ENCODE assay signal across 2 cellular contexts in the genomic region with DNA sequence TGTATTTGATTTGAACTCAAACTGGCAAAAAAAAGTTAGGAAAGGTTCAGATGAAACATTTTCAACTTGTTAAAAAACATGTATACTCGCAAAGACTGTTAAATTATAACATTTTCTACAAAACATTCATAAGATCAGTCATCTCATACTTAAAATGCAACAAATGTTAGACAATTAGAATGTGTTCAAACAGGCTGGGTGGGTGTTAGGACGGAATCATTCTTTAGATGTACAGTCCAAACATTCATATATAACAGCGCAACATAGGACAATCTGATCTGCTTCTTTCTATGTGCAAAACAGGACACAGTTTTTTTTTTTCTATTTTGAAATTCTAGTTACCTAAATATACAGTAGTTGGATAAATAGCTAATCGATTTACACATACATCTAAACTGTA.
TF ChIP-seq lines count a peak whose summit lies in the region.

No MANE protein-coding gene starts in this region.

TF ChIP-seq in A549, 52 proteins besides CTCF, POLR2A, EP300 and RAD21:
- TF ChIP-seq RNF2 (IDR thresholded peaks at IDR 0.05; ENCODE audit: borderline replicate concordance, low read depth): no peak
- TF ChIP-seq, protein P1, sequence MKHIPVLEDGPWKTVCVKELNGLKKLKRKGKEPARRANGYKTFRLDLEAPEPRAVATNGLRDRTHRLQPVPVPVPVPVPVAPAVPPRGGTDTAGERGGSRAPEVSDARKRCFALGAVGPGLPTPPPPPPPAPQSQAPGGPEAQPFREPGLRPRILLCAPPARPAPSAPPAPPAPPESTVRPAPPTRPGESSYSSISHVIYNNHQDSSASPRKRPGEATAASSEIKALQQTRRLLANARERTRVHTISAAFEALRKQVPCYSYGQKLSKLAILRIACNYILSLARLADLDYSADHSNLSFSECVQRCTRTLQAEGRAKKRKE (CRISPR knock-in tag; IDR thresholded peaks at IDR 0.05; ENCODE audit: low read depth): no peak
- TF ChIP-seq NFE2L2 (conservative IDR thresholded peaks at IDR 0.05; ENCODE audit: low read length): no peak
- no peak for TF ChIP-seq HOXB5 (CRISPR knock-in tag; IDR thresholded peaks at IDR 0.05)
- no peak for TF ChIP-seq MAZ (IDR thresholded peaks at IDR 0.05; ENCODE audit: borderline replicate concordance, low read depth, low read length)
- TF ChIP-seq KDM1A (IDR thresholded peaks at IDR 0.05; ENCODE audit: low read depth): no peak
- TF ChIP-seq RFX5 (IDR thresholded peaks at IDR 0.05): no peak
- TF ChIP-seq FOSL2 (IDR thresholded peaks at IDR 0.05): no peak
- TF ChIP-seq FOSL2 (CRISPR knock-in tag; IDR thresholded peaks at IDR 0.05): no peak
- TF ChIP-seq HOXA7 (CRISPR knock-in tag; IDR thresholded peaks at IDR 0.05): no peak
- TF ChIP-seq MYC (IDR thresholded peaks at IDR 0.05; ENCODE audit: borderline replicate concordance, low read length): no peak
- TF ChIP-seq CHD4 (IDR thresholded peaks at IDR 0.05; ENCODE audit: borderline replicate concordance): no peak

TF ChIP-seq in GM12878, 131 proteins besides CTCF, POLR2A, EP300 and RAD21:
- TF ChIP-seq RELA (IDR thresholded peaks at IDR 0.05; ENCODE audit: borderline replicate concordance, partially characterized antibody) (no peak), NR2C2 (IDR thresholded peaks at IDR 0.05; ENCODE audit: borderline replicate concordance, control insufficient read depth, insufficient read length, low read depth) (no peak), EED (IDR thresholded peaks at IDR 0.05; ENCODE audit: low read depth) (no peak), SMAD5 (IDR thresholded peaks at IDR 0.05; ENCODE audit: low read depth) (no peak), BHLHE40 (IDR thresholded peaks at IDR 0.05; ENCODE audit: borderline replicate concordance in 1 of 2, low read depth in 2 of 2, low read length in 1 of 2) (no peak), CREB1 (IDR thresholded peaks at IDR 0.05; ENCODE audit: low read depth) (no peak), PML (IDR thresholded peaks at IDR 0.05; ENCODE audit: low read length) (no peak), ZNF24 (IDR thresholded peaks at IDR 0.05) (no peak), ZNF384 (IDR thresholded peaks at IDR 0.05; ENCODE audit: borderline replicate concordance, low read depth, low read length) (no peak), SPI1 (IDR thresholded peaks at IDR 0.05; ENCODE audit: borderline replicate concordance, insufficient read depth, low read depth, low read length) (no peak), CBX5 (IDR thresholded peaks at IDR 0.05; ENCODE audit: low read depth) (no peak)
- TF ChIP-seq, protein P2, sequence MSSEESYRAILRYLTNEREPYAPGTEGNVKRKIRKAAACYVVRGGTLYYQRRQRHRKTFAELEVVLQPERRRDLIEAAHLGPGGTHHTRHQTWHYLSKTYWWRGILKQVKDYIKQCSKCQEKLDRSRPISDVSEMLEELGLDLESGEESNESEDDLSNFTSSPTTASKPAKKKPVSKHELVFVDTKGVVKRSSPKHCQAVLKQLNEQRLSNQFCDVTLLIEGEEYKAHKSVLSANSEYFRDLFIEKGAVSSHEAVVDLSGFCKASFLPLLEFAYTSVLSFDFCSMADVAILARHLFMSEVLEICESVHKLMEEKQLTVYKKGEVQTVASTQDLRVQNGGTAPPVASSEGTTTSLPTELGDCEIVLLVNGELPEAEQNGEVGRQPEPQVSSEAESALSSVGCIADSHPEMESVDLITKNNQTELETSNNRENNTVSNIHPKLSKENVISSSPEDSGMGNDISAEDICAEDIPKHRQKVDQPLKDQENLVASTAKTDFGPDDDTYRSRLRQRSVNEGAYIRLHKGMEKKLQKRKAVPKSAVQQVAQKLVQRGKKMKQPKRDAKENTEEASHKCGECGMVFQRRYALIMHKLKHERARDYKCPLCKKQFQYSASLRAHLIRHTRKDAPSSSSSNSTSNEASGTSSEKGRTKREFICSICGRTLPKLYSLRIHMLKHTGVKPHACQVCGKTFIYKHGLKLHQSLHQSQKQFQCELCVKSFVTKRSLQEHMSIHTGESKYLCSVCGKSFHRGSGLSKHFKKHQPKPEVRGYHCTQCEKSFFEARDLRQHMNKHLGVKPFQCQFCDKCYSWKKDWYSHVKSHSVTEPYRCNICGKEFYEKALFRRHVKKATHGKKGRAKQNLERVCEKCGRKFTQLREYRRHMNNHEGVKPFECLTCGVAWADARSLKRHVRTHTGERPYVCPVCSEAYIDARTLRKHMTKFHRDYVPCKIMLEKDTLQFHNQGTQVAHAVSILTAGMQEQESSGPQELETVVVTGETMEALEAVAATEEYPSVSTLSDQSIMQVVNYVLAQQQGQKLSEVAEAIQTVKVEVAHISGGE (CRISPR knock-in tag; IDR thresholded peaks at IDR 0.05): no peak
- TF ChIP-seq, protein P3, sequence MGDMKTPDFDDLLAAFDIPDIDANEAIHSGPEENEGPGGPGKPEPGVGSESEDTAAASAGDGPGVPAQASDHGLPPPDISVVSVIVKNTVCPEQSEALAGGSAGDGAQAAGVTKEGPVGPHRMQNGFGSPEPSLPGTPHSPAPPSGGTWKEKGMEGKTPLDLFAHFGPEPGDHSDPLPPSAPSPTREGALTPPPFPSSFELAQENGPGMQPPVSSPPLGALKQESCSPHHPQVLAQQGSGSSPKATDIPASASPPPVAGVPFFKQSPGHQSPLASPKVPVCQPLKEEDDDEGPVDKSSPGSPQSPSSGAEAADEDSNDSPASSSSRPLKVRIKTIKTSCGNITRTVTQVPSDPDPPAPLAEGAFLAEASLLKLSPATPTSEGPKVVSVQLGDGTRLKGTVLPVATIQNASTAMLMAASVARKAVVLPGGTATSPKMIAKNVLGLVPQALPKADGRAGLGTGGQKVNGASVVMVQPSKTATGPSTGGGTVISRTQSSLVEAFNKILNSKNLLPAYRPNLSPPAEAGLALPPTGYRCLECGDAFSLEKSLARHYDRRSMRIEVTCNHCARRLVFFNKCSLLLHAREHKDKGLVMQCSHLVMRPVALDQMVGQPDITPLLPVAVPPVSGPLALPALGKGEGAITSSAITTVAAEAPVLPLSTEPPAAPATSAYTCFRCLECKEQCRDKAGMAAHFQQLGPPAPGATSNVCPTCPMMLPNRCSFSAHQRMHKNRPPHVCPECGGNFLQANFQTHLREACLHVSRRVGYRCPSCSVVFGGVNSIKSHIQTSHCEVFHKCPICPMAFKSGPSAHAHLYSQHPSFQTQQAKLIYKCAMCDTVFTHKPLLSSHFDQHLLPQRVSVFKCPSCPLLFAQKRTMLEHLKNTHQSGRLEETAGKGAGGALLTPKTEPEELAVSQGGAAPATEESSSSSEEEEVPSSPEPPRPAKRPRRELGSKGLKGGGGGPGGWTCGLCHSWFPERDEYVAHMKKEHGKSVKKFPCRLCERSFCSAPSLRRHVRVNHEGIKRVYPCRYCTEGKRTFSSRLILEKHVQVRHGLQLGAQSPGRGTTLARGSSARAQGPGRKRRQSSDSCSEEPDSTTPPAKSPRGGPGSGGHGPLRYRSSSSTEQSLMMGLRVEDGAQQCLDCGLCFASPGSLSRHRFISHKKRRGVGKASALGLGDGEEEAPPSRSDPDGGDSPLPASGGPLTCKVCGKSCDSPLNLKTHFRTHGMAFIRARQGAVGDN (IDR thresholded peaks at IDR 0.05): no peak
- TF ChIP-seq, protein P4, sequence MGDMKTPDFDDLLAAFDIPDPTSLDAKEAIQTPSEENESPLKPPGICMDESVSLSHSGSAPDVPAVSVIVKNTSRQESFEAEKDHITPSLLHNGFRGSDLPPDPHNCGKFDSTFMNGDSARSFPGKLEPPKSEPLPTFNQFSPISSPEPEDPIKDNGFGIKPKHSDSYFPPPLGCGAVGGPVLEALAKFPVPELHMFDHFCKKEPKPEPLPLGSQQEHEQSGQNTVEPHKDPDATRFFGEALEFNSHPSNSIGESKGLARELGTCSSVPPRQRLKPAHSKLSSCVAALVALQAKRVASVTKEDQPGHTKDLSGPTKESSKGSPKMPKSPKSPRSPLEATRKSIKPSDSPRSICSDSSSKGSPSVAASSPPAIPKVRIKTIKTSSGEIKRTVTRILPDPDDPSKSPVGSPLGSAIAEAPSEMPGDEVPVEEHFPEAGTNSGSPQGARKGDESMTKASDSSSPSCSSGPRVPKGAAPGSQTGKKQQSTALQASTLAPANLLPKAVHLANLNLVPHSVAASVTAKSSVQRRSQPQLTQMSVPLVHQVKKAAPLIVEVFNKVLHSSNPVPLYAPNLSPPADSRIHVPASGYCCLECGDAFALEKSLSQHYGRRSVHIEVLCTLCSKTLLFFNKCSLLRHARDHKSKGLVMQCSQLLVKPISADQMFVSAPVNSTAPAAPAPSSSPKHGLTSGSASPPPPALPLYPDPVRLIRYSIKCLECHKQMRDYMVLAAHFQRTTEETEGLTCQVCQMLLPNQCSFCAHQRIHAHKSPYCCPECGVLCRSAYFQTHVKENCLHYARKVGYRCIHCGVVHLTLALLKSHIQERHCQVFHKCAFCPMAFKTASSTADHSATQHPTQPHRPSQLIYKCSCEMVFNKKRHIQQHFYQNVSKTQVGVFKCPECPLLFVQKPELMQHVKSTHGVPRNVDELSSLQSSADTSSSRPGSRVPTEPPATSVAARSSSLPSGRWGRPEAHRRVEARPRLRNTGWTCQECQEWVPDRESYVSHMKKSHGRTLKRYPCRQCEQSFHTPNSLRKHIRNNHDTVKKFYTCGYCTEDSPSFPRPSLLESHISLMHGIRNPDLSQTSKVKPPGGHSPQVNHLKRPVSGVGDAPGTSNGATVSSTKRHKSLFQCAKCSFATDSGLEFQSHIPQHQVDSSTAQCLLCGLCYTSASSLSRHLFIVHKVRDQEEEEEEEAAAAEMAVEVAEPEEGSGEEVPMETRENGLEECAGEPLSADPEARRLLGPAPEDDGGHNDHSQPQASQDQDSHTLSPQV (IDR thresholded peaks at IDR 0.05): no peak
TF ChIP-seq in GM12878: peak in this region for 0.
